ENCODE assay signal across 17 cellular contexts in genomic region chr6:157226026-157226639, GRCh38.
DNase-seq lines count a peak whose midpoint lies in the region; ATAC-seq and TF ChIP-seq lines count a peak whose summit lies in the region.
"Had no signal": no experiment of that assay in that cellular context is flagged by ENCODE, and none has a peak within 500 bp of the region (broad histone marks: within the 10 kb centered on the region; RNA-seq: fewer than 3 reads in every experiment).

No MANE protein-coding gene starts in this region.

- peak overlapping the region in 4 of 9 donors; percentile 16 to 67 (median 30) for H3K27ac Mint-ChIP-seq in naive thymus-derived CD4-positive, alpha-beta T cell
- H3K27ac Mint-ChIP-seq: activated CD4-positive, alpha-beta memory T cell treated with anti-CD3 and anti-CD28 coated beads, Interleukin-2, amount 10 ng/mL, durations not matched to agents 7 days and 5 days had no signal

- H3K36me3 ChIP-seq in left ventricle myocardium inferior (no peaks in the 10 kb centered on the region), sigmoid colon (no peaks in the 10 kb centered on the region)
- H3K36me3 ChIP-seq in naive thymus-derived CD4-positive, alpha-beta T cell (ENCODE audit: control insufficient read depth in 2 of 3, insufficient read depth in 3 of 3, low read length in 3 of 3) = no peaks in the 10 kb centered on the region

- no peak overlapping the region for H3K4me3 ChIP-seq in AG10803 (ENCODE audit: low read length)
- H3K4me3 ChIP-seq in cardiac fibroblast (replicated peaks in 1 of 2; ENCODE audit: low read depth in 2 of 2, low read length in 2 of 2) = no peak overlapping the region
- H3K4me3 ChIP-seq in left ventricle myocardium inferior = no peak overlapping the region
- H3K4me3 ChIP-seq in sigmoid colon = no peak overlapping the region
- no peak overlapping the region for H3K4me3 ChIP-seq in naive thymus-derived CD4-positive, alpha-beta T cell (ENCODE audit: low read length)

- DNase-seq in AG10803 (ENCODE audit: low read depth) (peak; percentile 88), cardiac fibroblast (ENCODE audit: low read depth in 2 of 2) (peak; percentile 59 to 92), left ventricle myocardium inferior (no peak), sigmoid colon (no peak), NCI-H2081 treated with DMSO at 0.1 percent for 48 hours (lab: John Stamatoyannopoulos, UW) (no peak), NCI-H2196 treated with DMSO at 0.1 percent for 48 hours (lab: John Stamatoyannopoulos, UW; ENCODE audit: unreplicated experiment) (no peak), amniotic stem cell (lab: John Stamatoyannopoulos, UW) (no peak)
- no peak for DNase-seq in naive thymus-derived CD4-positive, alpha-beta T cell
- DNase-seq: DMS153, Kasumi-1, NCI-H1930, NCI-H774, small intestine, T-helper 9 cell had no signal

- H3K4me1 Mint-ChIP-seq in naive thymus-derived CD4-positive, alpha-beta T cell = peaks cover 42 to 77% (median 63%) of the 10 kb centered on the region in 7 donors

- no peaks in the 10 kb centered on the region for H3K9me3 ChIP-seq in left ventricle myocardium inferior (replicated peaks)
- no peaks in the 10 kb centered on the region for H3K9me3 ChIP-seq in sigmoid colon
- no peaks in the 10 kb centered on the region for H3K9me3 ChIP-seq in naive thymus-derived CD4-positive, alpha-beta T cell (ENCODE audit: control insufficient read depth in 2 of 3, low read length in 3 of 3)

- intact Hi-C loops in left ventricle myocardium inferior (cut with micrococcal nuclease) = loop anchor here (10.0 kb wide), 1 partner anchor 49 kb away; no protein-coding TSS in a partner anchor
- intact Hi-C loops in sigmoid colon (cut with DNase I) = no loop called here
- intact Hi-C loops in naive thymus-derived CD4-positive, alpha-beta T cell (cut with micrococcal nuclease) = no loop called here

- H3K27me3 Mint-ChIP-seq in naive thymus-derived CD4-positive, alpha-beta T cell = peaks cover 0 to 8% (median 3%) of the 10 kb centered on the region in 5 donors
- H3K27me3 Mint-ChIP-seq: activated CD4-positive, alpha-beta memory T cell treated with anti-CD3 and anti-CD28 coated beads, Interleukin-2, amount 10 ng/mL, durations not matched to agents 7 days and 5 days had no signal

- H3K9me3 Mint-ChIP-seq in naive thymus-derived CD4-positive, alpha-beta T cell = no peaks in the 10 kb centered on the region
- H3K9me3 Mint-ChIP-seq: activated CD4-positive, alpha-beta memory T cell treated with anti-CD3 and anti-CD28 coated beads, Interleukin-2, amount 10 ng/mL, durations not matched to agents 7 days and 5 days; central memory CD8-positive, alpha-beta T cell had no signal

- no peak for TF ChIP-seq POLR2A in sigmoid colon (IDR thresholded peaks at IDR 0.05)

- no peak for ATAC-seq in naive thymus-derived CD4-positive, alpha-beta T cell
- ATAC-seq: esophagus mucosa had no signal

- POLR2A ChIA-PET in naive thymus-derived CD4-positive, alpha-beta T cell (lab: Charles Lee) = interaction anchor here (1.7 to 4.2 kb wide), 2 partner anchors 10 to 48 kb away, joined by 18 read pairs; no protein-coding TSS in a partner anchor

- peaks cover 28% of the 10 kb centered on the region for H3K4me1 ChIP-seq in left ventricle myocardium inferior
- H3K4me1 ChIP-seq in sigmoid colon = peaks cover 0 to 21% (median 12%) of the 10 kb centered on the region in 4 donors
- H3K4me1 ChIP-seq in naive thymus-derived CD4-positive, alpha-beta T cell (ENCODE audit: control insufficient read depth in 2 of 2, insufficient read depth in 2 of 2, low read length in 2 of 2) = peaks cover 15 to 50% of the 10 kb centered on the region in 2 donors

- TF ChIP-seq CTCF in AG10803 (conservative IDR thresholded peaks at IDR 0.05; ENCODE audit: low read length) (no peak), cardiac fibroblast (IDR thresholded peaks at IDR 0.05; ENCODE audit: low read depth, low read length) (no peak), left ventricle myocardium inferior (IDR thresholded peaks at IDR 0.05; ENCODE audit: borderline replicate concordance) (no peak), sigmoid colon (IDR thresholded peaks at IDR 0.05) (no peak)

- 78 to 91% methylated on average over 4 of the region's 4 CpGs for WGBS in sigmoid colon, 2 donors

- peak overlapping the region in 2 of 10 donors; percentile 5 to 16 for H3K4me3 Mint-ChIP-seq in naive thymus-derived CD4-positive, alpha-beta T cell
- H3K4me3 Mint-ChIP-seq: activated CD4-positive, alpha-beta memory T cell treated with anti-CD3 and anti-CD28 coated beads, Interleukin-2, amount 10 ng/mL, durations not matched to agents 7 days and 5 days; central memory CD8-positive, alpha-beta T cell had no signal

- CTCF ChIA-PET in naive thymus-derived CD4-positive, alpha-beta T cell (lab: Charles Lee) = interaction anchor here (1.1 to 1.8 kb wide), 5 partner anchors 9 to 49 kb away, joined by 3 to 7 read pairs (median 4); no protein-coding TSS in a partner anchor

- peak overlapping the region; percentile 79 for H3K27ac ChIP-seq in left ventricle myocardium inferior (replicated peaks)
- H3K27ac ChIP-seq in sigmoid colon = peak overlapping the region; percentile 52 to 88 (median 66)
- no peak overlapping the region for H3K27ac ChIP-seq in naive thymus-derived CD4-positive, alpha-beta T cell (ENCODE audit: low read depth, low read length)

- H3K27me3 ChIP-seq in left ventricle myocardium inferior (ENCODE audit: low read depth) (no peaks in the 10 kb centered on the region), sigmoid colon (no peaks in the 10 kb centered on the region)
- no peaks in the 10 kb centered on the region for H3K27me3 ChIP-seq in naive thymus-derived CD4-positive, alpha-beta T cell (ENCODE audit: control insufficient read depth in 2 of 2, insufficient read depth in 2 of 2, low read length in 2 of 2)

- TF ChIP-seq EP300 in sigmoid colon (IDR thresholded peaks at IDR 0.05) = no peak

- H3K36me3 Mint-ChIP-seq in naive thymus-derived CD4-positive, alpha-beta T cell = no peaks in the 10 kb centered on the region

Comparison
In these comparisons a context has a peak if more than half of its experiments do, and no peak if none do; other contexts are left out.
1. DNase-seq: peak in AG10803 (single experiment) and cardiac fibroblast (2 of 2); none in left ventricle myocardium inferior (single experiment), sigmoid colon (single experiment), NCI-H2081 treated with DMSO at 0.1 percent for 48 hours (single experiment), NCI-H2196 treated with DMSO at 0.1 percent for 48 hours (single experiment), naive thymus-derived CD4-positive, alpha-beta T cell (0 of 9) and amniotic stem cell (single experiment).